Comparison of ENCODE assay signal across 20 cellular contexts in genomic region chr5:62457071-62457470, GRCh38. TPM values are rescaled to one million over a fixed set of nuclear protein-coding genes. Genes with fewer than 3 reads are reported as not detected.
DNase-seq lines count a peak whose midpoint lies in the region; ATAC-seq and TF ChIP-seq lines count a peak whose summit lies in the region.
"Had no signal": no experiment of that assay in that cellular context is flagged by ENCODE, and none has a peak within 500 bp of the region (broad histone marks: within the 10 kb centered on the region; RNA-seq: fewer than 3 reads in every experiment).

No MANE protein-coding gene starts in this region.

- H3K4me3 Mint-ChIP-seq in HFFc6, result no peak overlapping the region
- H3K4me3 Mint-ChIP-seq in immature natural killer cell, result no peak overlapping the region
- no peak overlapping the region for H3K4me3 Mint-ChIP-seq in activated T-cell treated with anti-CD3 and anti-CD28 coated beads, Interleukin-2, amount 50 U/mL, for 72 hours
- no peak overlapping the region for H3K4me3 Mint-ChIP-seq in activated CD4-positive, alpha-beta memory T cell treated with anti-CD3 and anti-CD28 coated beads, Interleukin-2, amount 10 ng/mL, durations not matched to agents 7 days and 5 days
- H3K4me3 Mint-ChIP-seq: activated CD4-positive, alpha-beta T cell treated with anti-CD3 and anti-CD28 coated beads for 36 hours; CD4-positive, alpha-beta T cell had no signal

- no peaks in the 10 kb centered on the region for H3K4me1 ChIP-seq in A673 (ENCODE audit: insufficient read depth, low read length, poor library complexity, severe bottlenecking)
- H3K4me1 ChIP-seq: SJSA1 had no signal

- H3K27me3 ChIP-seq in A673 (replicated peaks; ENCODE audit: insufficient read depth, low read depth, low read length, poor library complexity), result no peaks in the 10 kb centered on the region
- H3K27me3 ChIP-seq: SJSA1 had no signal

- no TSS peak for BruUV-seq in A673 (replicated peaks; lab: Mats Ljungman, UMichigan)

- intact Hi-C loops in A673 (cut with micrococcal nuclease; ENCODE audit: unreplicated experiment), result no loop called here

- peak overlapping the region; percentile 4; the same call in 1 of the 2 replicates for H3K27ac Mint-ChIP-seq in HFFc6
- H3K27ac Mint-ChIP-seq in immature natural killer cell, result peak overlapping the region in 1 of 6 donors; percentile 22
- H3K27ac Mint-ChIP-seq in activated T-cell treated with anti-CD3 and anti-CD28 coated beads, Interleukin-2, amount 50 U/mL, for 72 hours, result no peak overlapping the region
- H3K27ac Mint-ChIP-seq in activated CD4-positive, alpha-beta memory T cell treated with anti-CD3 and anti-CD28 coated beads, Interleukin-2, amount 10 ng/mL, durations not matched to agents 7 days and 5 days, result no peak overlapping the region
- H3K27ac Mint-ChIP-seq: activated CD4-positive, alpha-beta T cell treated with anti-CD3 and anti-CD28 coated beads for 36 hours; CD4-positive, alpha-beta T cell had no signal

- no peaks in the 10 kb centered on the region for H3K9me3 ChIP-seq in A673 (ENCODE audit: low read depth, low read length, poor library complexity, severe bottlenecking)
- H3K9me3 ChIP-seq: SJSA1 had no signal

- CTCF ChIA-PET in A673 (lab: Charles Lee), result interaction anchor here (0.7 kb wide), 1 partner anchor 485 kb away, joined by 3 read pairs; no protein-coding TSS in a partner anchor
- CTCF ChIA-PET in activated CD4-positive, alpha-beta memory T cell treated with anti-CD3 and anti-CD28 coated beads, Interleukin-2, amount 10 ng/mL, durations not matched to agents 7 days and 5 days (lab: Charles Lee), result interaction anchor here (1.4 to 1.6 kb wide), 2 partner anchors 13 to 324 kb away, joined by 4 to 5 read pairs; no protein-coding TSS in a partner anchor

- H3K4me1 Mint-ChIP-seq in HFFc6 (ENCODE audit: low read depth) (peaks cover 20% of the 10 kb centered on the region), immature natural killer cell (peaks cover 0 to 1% of the 10 kb centered on the region in 2 donors)
- no peaks in the 10 kb centered on the region for H3K4me1 Mint-ChIP-seq in activated T-cell treated with anti-CD3 and anti-CD28 coated beads, Interleukin-2, amount 50 U/mL, for 72 hours (ENCODE audit: low read depth)
- H3K4me1 Mint-ChIP-seq in activated CD4-positive, alpha-beta memory T cell treated with anti-CD3 and anti-CD28 coated beads, Interleukin-2, amount 10 ng/mL, durations not matched to agents 7 days and 5 days, result peaks cover 2% of the 10 kb centered on the region
- H3K4me1 Mint-ChIP-seq: activated CD4-positive, alpha-beta T cell treated with anti-CD3 and anti-CD28 coated beads for 36 hours had no signal

- no peaks in the 10 kb centered on the region for H3K27me3 Mint-ChIP-seq in HFFc6 (ENCODE audit: insufficient read depth)
- peaks cover 0 to 1% (median 0%) of the 10 kb centered on the region in 3 donors for H3K27me3 Mint-ChIP-seq in immature natural killer cell (ENCODE audit: low read depth in 3 of 3)
- H3K27me3 Mint-ChIP-seq in activated T-cell treated with anti-CD3 and anti-CD28 coated beads, Interleukin-2, amount 50 U/mL, for 72 hours (ENCODE audit: low read depth), result no peaks in the 10 kb centered on the region
- H3K27me3 Mint-ChIP-seq in activated CD4-positive, alpha-beta memory T cell treated with anti-CD3 and anti-CD28 coated beads, Interleukin-2, amount 10 ng/mL, durations not matched to agents 7 days and 5 days, result no peaks in the 10 kb centered on the region
- H3K27me3 Mint-ChIP-seq: activated CD4-positive, alpha-beta T cell treated with anti-CD3 and anti-CD28 coated beads for 36 hours; CD4-positive, alpha-beta T cell had no signal

- no peak for ATAC-seq in activated T-cell treated with anti-CD3 and anti-CD28 coated beads, Interleukin-2, amount 50 U/mL, for 72 hours (replicated peaks in 1 of 2)
- ATAC-seq: activated CD4-positive, alpha-beta T cell treated with anti-CD3 and anti-CD28 coated beads for 36 hours; left colon; right cardiac atrium; stimulated activated naive CD8-positive, alpha-beta T cell treated with anti-CD3 and anti-CD28 coated beads, Interleukin-15, Interleukin-2, amounts not matched to agents 100 U/mL and 50 U/mL, for 24 hours had no signal

- POLR2A ChIA-PET in A673 (lab: Charles Lee; ENCODE audit: low non-redundant PET), result no interaction called here
- POLR2A ChIA-PET in activated CD4-positive, alpha-beta memory T cell treated with anti-CD3 and anti-CD28 coated beads, Interleukin-2, amount 10 ng/mL, durations not matched to agents 7 days and 5 days (lab: Charles Lee), result no interaction called here

- H3K36me3 ChIP-seq in A673 (ENCODE audit: insufficient read depth, low read length, poor library complexity, severe bottlenecking), result no peaks in the 10 kb centered on the region

- H3K27ac ChIP-seq in A673 (ENCODE audit: low read depth, low read length, poor library complexity, severe bottlenecking), result no peak overlapping the region
- peak overlapping the region; percentile 38; the same call in 1 of the 2 replicates for H3K27ac ChIP-seq in VCaP
- H3K27ac ChIP-seq: SJSA1 had no signal

- no peak for TF ChIP-seq CTCF in A673 (conservative IDR thresholded peaks at IDR 0.05; ENCODE audit: low read depth, low read length)
- TF ChIP-seq CTCF in HFFc6 (IDR thresholded peaks at IDR 0.05), result no peak
- no peak for TF ChIP-seq CTCF in VCaP (conservative IDR thresholded peaks at IDR 0.05)
- TF ChIP-seq CTCF in fibroblast of the aortic adventitia (IDR thresholded peaks at IDR 0.05; ENCODE audit: insufficient read depth, low read length), result no peak

- no peak overlapping the region for H3K4me3 ChIP-seq in A673 (ENCODE audit: low read depth, low read length, poor library complexity, severe bottlenecking)
- no peak overlapping the region for H3K4me3 ChIP-seq in fibroblast of the aortic adventitia (ENCODE audit: low read depth, low read length)
- H3K4me3 ChIP-seq: SJSA1 had no signal

- DNase-seq in A673 (ENCODE audit: low spot score) (peak; percentile 46), HFFc6 (peak; percentile 54), fibroblast of the aortic adventitia (ENCODE audit: low read depth) (peak; percentile 34), immature natural killer cell (no peak), middle frontal gyrus (ENCODE audit: extremely low spot score, low spot score) (no peak)
- no peak for DNase-seq in activated T-cell treated with anti-CD3 and anti-CD28 coated beads, Interleukin-2, amount 50 U/mL, for 72 hours
- DNase-seq in activated CD4-positive, alpha-beta memory T cell treated with anti-CD3 and anti-CD28 coated beads, Interleukin-2, amount 10 ng/mL, durations not matched to agents 7 days and 5 days, result no peak
- DNase-seq: activated CD4-positive, alpha-beta T cell treated with anti-CD3 and anti-CD28 coated beads for 36 hours; activated naive CD4-positive, alpha-beta T cell; CD4-positive, alpha-beta T cell; DMS79; hypothalamus; left colon; MM.1S; NCI-H187; nucleus accumbens; right cardiac atrium; stimulated activated naive CD8-positive, alpha-beta T cell treated with anti-CD3 and anti-CD28 coated beads, Interleukin-15, Interleukin-2, amounts not matched to agents 100 U/mL and 50 U/mL, for 24 hours had no signal

- H3K36me3 Mint-ChIP-seq in HFFc6 (ENCODE audit: low read depth), result no peaks in the 10 kb centered on the region
- peaks cover 5 to 12% (median 6%) of the 10 kb centered on the region in 3 donors for H3K36me3 Mint-ChIP-seq in immature natural killer cell
- H3K36me3 Mint-ChIP-seq in activated T-cell treated with anti-CD3 and anti-CD28 coated beads, Interleukin-2, amount 50 U/mL, for 72 hours (ENCODE audit: insufficient read depth in 2 of 2), result peaks cover 0 to 9% of the 10 kb centered on the region in 2 donors
- peaks cover 4% of the 10 kb centered on the region for H3K36me3 Mint-ChIP-seq in activated CD4-positive, alpha-beta memory T cell treated with anti-CD3 and anti-CD28 coated beads, Interleukin-2, amount 10 ng/mL, durations not matched to agents 7 days and 5 days (ENCODE audit: low read depth)

- H3K9me3 Mint-ChIP-seq in HFFc6 (no peaks in the 10 kb centered on the region), immature natural killer cell (no peaks in the 10 kb centered on the region)
- no peaks in the 10 kb centered on the region for H3K9me3 Mint-ChIP-seq in activated T-cell treated with anti-CD3 and anti-CD28 coated beads, Interleukin-2, amount 50 U/mL, for 72 hours
- no peaks in the 10 kb centered on the region for H3K9me3 Mint-ChIP-seq in activated CD4-positive, alpha-beta memory T cell treated with anti-CD3 and anti-CD28 coated beads, Interleukin-2, amount 10 ng/mL, durations not matched to agents 7 days and 5 days
- H3K9me3 Mint-ChIP-seq: CD4-positive, alpha-beta T cell had no signal

RNA-seq across cellular contexts. Expression of gene IPO11, which starts 44.5 kb away (rescaled TPM):
- 55.5 and 66.5 TPM in 2 replicates for total RNA-seq in A673 (2021)
- total RNA-seq in HFFc6 (2021; fragmentation: NEBNext Ultra II Directional; extraction: Animal tissue kit (Norgen Biotek cat#: 25700)), result 10 to 100 TPM; 33.4 to 43.3 (median 38.4) TPM
- total RNA-seq in fibroblast of the aortic adventitia (ENCODE audit: low replicate concordance), result 21.3 and 38.1 TPM in 2 replicates
- 10 to 100 TPM; 15.1 to 30.0 (median 25.3) TPM for polyA plus RNA-seq in immature natural killer cell
- 10 to 100 TPM; 26.6 to 39.7 TPM for total RNA-seq in activated T-cell treated with anti-CD3 and anti-CD28 coated beads, Interleukin-2, amount 50 U/mL, for 72 hours
- total RNA-seq in activated CD4-positive, alpha-beta memory T cell treated with anti-CD3 and anti-CD28 coated beads, Interleukin-2, amount 10 ng/mL, durations not matched to agents 7 days and 5 days, result 10 to 100 TPM; 23.8 to 23.9 TPM

RNA-seq across cellular contexts. Expression of gene DIMT1, which starts 53.4 kb away (rescaled TPM):
- total RNA-seq in A673 (2021) (53.4 and 55.1 TPM in 2 replicates), fibroblast of the aortic adventitia (ENCODE audit: low replicate concordance) (15.0 and 32.7 TPM in 2 replicates)
- total RNA-seq in HFFc6 (2021; fragmentation: NEBNext Ultra II Directional; extraction: Animal tissue kit (Norgen Biotek cat#: 25700)), result 10 to 100 TPM; 31.0 to 45.9 (median 33.1) TPM
- 10 to 100 TPM; 22.3 to 27.0 (median 26.3) TPM for polyA plus RNA-seq in immature natural killer cell
- 10 to 100 TPM; 35.3 to 42.0 TPM for total RNA-seq in activated T-cell treated with anti-CD3 and anti-CD28 coated beads, Interleukin-2, amount 50 U/mL, for 72 hours
- total RNA-seq in activated CD4-positive, alpha-beta memory T cell treated with anti-CD3 and anti-CD28 coated beads, Interleukin-2, amount 10 ng/mL, durations not matched to agents 7 days and 5 days, result 10 to 100 TPM; 28.9 to 33.6 TPM

Comparison
In these comparisons a context has a peak if more than half of its experiments do, and no peak if none do; other contexts are left out.
1. DNase-seq: peak in A673 (single experiment), HFFc6 (single experiment) and fibroblast of the aortic adventitia (single experiment); none in immature natural killer cell (0 of 3), middle frontal gyrus (single experiment), activated T-cell treated with anti-CD3 and anti-CD28 coated beads, Interleukin-2, amount 50 U/mL, for 72 hours (0 of 2) and activated CD4-positive, alpha-beta memory T cell treated with anti-CD3 and anti-CD28 coated beads, Interleukin-2, amount 10 ng/mL, durations not matched to agents 7 days and 5 days (single experiment).